ENCODE assay signal across 10 cellular contexts in the genomic region with DNA sequence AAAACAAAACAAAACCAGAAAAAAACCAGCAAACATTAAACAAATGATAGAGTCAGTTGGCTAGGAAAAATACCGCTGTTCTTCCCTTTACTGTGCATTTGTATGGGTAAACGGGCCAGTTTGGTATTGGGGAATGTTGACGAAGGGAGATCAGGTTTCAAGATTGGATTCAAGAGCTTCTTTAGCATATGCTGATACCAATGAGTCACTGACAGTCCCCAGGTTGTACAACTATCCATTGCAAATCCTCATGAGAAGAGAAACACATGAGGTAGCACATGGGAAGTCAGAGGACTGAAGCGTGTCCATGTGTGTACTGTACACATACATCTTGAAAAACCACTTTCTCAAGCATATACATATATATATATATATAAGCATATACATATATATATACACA.
A peak's percentile ranks its signal among the peaks of the same experiment; 100 is the strongest.
DNase-seq lines count a peak whose midpoint lies in the region; ATAC-seq and TF ChIP-seq lines count a peak whose summit lies in the region.
"Had no signal": no experiment of that assay in that cellular context is flagged by ENCODE, and none has a peak within 500 bp of the region (broad histone marks: within the 10 kb centered on the region; RNA-seq: fewer than 3 reads in every experiment).

No MANE protein-coding gene starts in this region.

- ATAC-seq in HG02642 (IDR thresholded peaks at IDR 0.05; ENCODE audit: poor library complexity, unreplicated experiment) = no peak

- no peaks in the 10 kb centered on the region for H3K9me3 ChIP-seq in iPS-20b (ENCODE audit: insufficient read depth, low read depth, low read length)
- H3K9me3 ChIP-seq: thoracic aorta had no signal

- H3K27ac ChIP-seq in iPS-20b (ENCODE audit: low read length) = no peak overlapping the region
- H3K27ac ChIP-seq: thoracic aorta had no signal

- no peak overlapping the region for H3K4me3 ChIP-seq in LNCaP clone FGC (ENCODE audit: low read depth, low read length)
- H3K4me3 ChIP-seq in iPS-20b (ENCODE audit: low read length) = peak overlapping the region; percentile 30; the same call in 1 of the 2 replicates
- H3K4me3 ChIP-seq: thoracic aorta had no signal

- H3K4me1 ChIP-seq in iPS-20b (ENCODE audit: insufficient read depth, low read length) = peaks cover 22% of the 10 kb centered on the region

- DNase-seq in DMS153 treated with DMSO at 0.1 percent for 48 hours (lab: John Stamatoyannopoulos, UW; ENCODE audit: unreplicated experiment) = peak; percentile 91
- peak; percentile 78 for DNase-seq in LNCaP clone FGC (ENCODE audit: low read depth)
- DNase-seq in SW480 (ENCODE audit: low spot score) = peak; percentile 34
- no peak for DNase-seq in activated naive CD4-positive, alpha-beta T cell (lab: John Stamatoyannopoulos, UW)
- no peak for DNase-seq in COLO829 (ENCODE audit: low spot score)
- DNase-seq in inferior parietal cortex (ENCODE audit: extremely low spot score) = no peak
- DNase-seq: activated CD8-positive, alpha-beta memory T cell treated with anti-CD3 and anti-CD28 coated beads for 24 hours had no signal

- no peaks in the 10 kb centered on the region for H3K36me3 ChIP-seq in iPS-20b (ENCODE audit: insufficient read depth, low read depth, low read length)
- H3K36me3 ChIP-seq: thoracic aorta had no signal

- no peak overlapping the region for H3K9ac ChIP-seq in iPS-20b (ENCODE audit: low read depth, low read length)

- no peaks in the 10 kb centered on the region for H3K27me3 ChIP-seq in iPS-20b (ENCODE audit: insufficient read depth, low read length)

- no peak for TF ChIP-seq CTCF in LNCaP clone FGC (IDR thresholded peaks at IDR 0.05; ENCODE audit: control insufficient read depth, extremely low read depth, insufficient read depth)

Comparison
In these comparisons a context has a peak if more than half of its experiments do, and no peak if none do; other contexts are left out.
1. DNase-seq: peak in DMS153 treated with DMSO at 0.1 percent for 48 hours (single experiment), LNCaP clone FGC (single experiment) and SW480 (single experiment); none in activated naive CD4-positive, alpha-beta T cell (0 of 4), COLO829 (single experiment) and inferior parietal cortex (single experiment).